1 cellular context compared by ENCODE assay signal in genomic region chr4:153539058-153539826, GRCh38.
TF ChIP-seq lines count a peak whose summit lies in the region.

No MANE protein-coding gene starts in this region.

TF ChIP-seq in HepG2, 621 proteins besides CTCF, POLR2A, EP300 and RAD21 (continued from another document):
- TF ChIP-seq ZNF609 (CRISPR knock-in tag; IDR thresholded peaks at IDR 0.05; ENCODE audit: borderline replicate concordance), result no peak
- no peak for TF ChIP-seq BRF2 (CRISPR knock-in tag; IDR thresholded peaks at IDR 0.05)
- no peak for TF ChIP-seq CC2D1A (CRISPR knock-in tag; IDR thresholded peaks at IDR 0.05)
- TF ChIP-seq IKZF1 (IDR thresholded peaks at IDR 0.05), result no peak
- TF ChIP-seq ZHX2 (IDR thresholded peaks at IDR 0.05; ENCODE audit: low read depth), result no peak
- TF ChIP-seq ZHX2 (CRISPR knock-in tag; IDR thresholded peaks at IDR 0.05; ENCODE audit: borderline replicate concordance), result no peak
- TF ChIP-seq TAF15 (IDR thresholded peaks at IDR 0.05; ENCODE audit: low read depth, low read length, poor library complexity, severe bottlenecking), result no peak
- no peak for TF ChIP-seq ZBTB26 (CRISPR knock-in tag; IDR thresholded peaks at IDR 0.05; ENCODE audit: borderline replicate concordance)
